4 cellular contexts compared by ENCODE assay signal in genomic region chr9:89047667-89048066, GRCh38. TPM values are rescaled to one million over a fixed set of nuclear protein-coding genes. Genes with fewer than 3 reads are reported as not detected.
"Had no signal": no experiment of that assay in that cellular context is flagged by ENCODE, and none has a peak within 500 bp of the region (broad histone marks: within the 10 kb centered on the region; RNA-seq: fewer than 3 reads in every experiment).

No MANE protein-coding gene starts in this region.

- H3K4me3 ChIP-seq: GM12878 had no signal

- ATAC-seq: GM12878 had no signal

- DNase-seq: GDM1, GF-D8 had no signal

RNA-seq across cellular contexts. Expression of gene S1PR3, which starts 56.4 kb away (rescaled TPM):
- total RNA-seq: G401 had no signal
